1 cellular context compared by ENCODE assay signal in the genomic region with DNA sequence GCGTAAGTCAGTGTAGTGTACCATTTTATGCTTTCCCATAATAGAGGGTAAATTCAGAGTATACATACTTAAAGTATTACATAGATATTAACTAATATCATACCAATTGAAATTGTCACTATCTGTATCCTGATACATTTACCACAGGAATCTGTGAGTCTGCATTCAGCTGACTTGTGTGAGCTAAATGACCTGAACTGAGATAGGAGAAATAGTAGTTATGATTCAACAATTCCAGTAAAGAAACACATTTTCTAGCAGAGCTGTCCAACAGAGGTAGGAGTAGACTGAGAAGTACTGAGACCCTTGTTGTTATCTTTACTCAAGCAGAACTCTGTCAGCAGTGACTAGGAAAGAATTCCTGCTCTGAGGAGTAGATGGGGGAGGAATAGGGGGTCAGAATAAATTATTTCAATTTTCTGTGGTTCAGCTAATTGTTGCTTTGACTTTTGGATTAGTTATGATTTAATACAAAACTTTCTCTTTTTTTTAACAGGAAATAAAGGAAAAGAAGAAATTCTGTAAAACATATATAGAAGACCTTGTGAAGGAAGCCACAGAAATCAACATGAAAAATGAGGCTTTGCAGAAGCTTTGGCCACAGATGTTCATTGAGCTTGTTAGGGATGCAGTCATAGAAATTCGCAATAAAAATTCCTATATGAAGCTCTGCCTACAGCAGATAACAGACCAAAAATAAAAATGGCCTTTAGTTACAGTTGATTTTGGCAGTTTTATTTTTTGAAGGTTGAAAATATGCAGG.
TF ChIP-seq lines count a peak whose summit lies in the region.

No MANE protein-coding gene starts in this region.

TF ChIP-seq in WTC11, 78 proteins besides CTCF, POLR2A, EP300 and RAD21 (continued from another document):
- TF ChIP-seq AR (CRISPR knock-in tag; IDR thresholded peaks at IDR 0.05) (no peak), NFYB (CRISPR knock-in tag; conservative IDR thresholded peaks at IDR 0.05; ENCODE audit: low read depth) (no peak), ZNF532 (CRISPR knock-in tag; IDR thresholded peaks at IDR 0.05; ENCODE audit: borderline replicate concordance) (no peak), ESRRA (CRISPR knock-in tag; IDR thresholded peaks at IDR 0.05; ENCODE audit: borderline replicate concordance) (no peak), SMAD3 (CRISPR knock-in tag; IDR thresholded peaks at IDR 0.05; ENCODE audit: borderline replicate concordance) (no peak), NR2C2 (CRISPR knock-in tag; IDR thresholded peaks at IDR 0.05) (no peak)
- TF ChIP-seq, protein P1, sequence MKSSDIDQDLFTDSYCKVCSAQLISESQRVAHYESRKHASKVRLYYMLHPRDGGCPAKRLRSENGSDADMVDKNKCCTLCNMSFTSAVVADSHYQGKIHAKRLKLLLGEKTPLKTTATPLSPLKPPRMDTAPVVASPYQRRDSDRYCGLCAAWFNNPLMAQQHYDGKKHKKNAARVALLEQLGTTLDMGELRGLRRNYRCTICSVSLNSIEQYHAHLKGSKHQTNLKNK (CRISPR knock-in tag; IDR thresholded peaks at IDR 0.05): no peak
- TF ChIP-seq, protein P2, sequence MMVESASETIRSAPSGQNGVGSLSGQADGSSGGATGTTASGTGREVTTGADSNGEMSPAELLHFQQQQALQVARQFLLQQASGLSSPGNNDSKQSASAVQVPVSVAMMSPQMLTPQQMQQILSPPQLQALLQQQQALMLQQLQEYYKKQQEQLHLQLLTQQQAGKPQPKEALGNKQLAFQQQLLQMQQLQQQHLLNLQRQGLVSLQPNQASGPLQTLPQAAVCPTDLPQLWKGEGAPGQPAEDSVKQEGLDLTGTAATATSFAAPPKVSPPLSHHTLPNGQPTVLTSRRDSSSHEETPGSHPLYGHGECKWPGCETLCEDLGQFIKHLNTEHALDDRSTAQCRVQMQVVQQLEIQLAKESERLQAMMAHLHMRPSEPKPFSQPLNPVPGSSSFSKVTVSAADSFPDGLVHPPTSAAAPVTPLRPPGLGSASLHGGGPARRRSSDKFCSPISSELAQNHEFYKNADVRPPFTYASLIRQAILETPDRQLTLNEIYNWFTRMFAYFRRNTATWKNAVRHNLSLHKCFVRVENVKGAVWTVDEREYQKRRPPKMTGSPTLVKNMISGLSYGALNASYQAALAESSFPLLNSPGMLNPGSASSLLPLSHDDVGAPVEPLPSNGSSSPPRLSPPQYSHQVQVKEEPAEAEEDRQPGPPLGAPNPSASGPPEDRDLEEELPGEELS (CRISPR knock-in tag; IDR thresholded peaks at IDR 0.05): no peak
